In the genomic region with DNA sequence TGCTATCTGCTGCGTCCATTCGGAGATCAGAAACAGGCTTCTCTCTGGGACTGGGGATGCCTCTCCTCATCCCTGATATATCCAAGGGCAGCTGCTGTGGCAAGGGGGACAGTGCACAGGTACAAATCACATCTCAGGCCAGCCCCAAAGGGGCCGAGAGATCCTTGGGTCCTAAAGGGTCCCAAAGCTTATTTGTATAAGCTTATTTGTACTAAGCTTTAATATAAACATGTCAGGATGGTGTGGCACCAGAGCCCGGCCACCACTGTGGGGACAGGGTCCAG, we compare ENCODE assay signal across 11 cellular contexts. TPM values are rescaled to one million over a fixed set of nuclear protein-coding genes. Genes with fewer than 3 reads are reported as not detected.
A peak's percentile ranks its signal among the peaks of the same experiment; 100 is the strongest.
DNase-seq lines count a peak whose midpoint lies in the region; ATAC-seq and TF ChIP-seq lines count a peak whose summit lies in the region.
"Had no signal": no experiment of that assay in that cellular context is flagged by ENCODE, and none has a peak within 500 bp of the region (broad histone marks: within the 10 kb centered on the region; RNA-seq: fewer than 3 reads in every experiment).

No MANE protein-coding gene starts in this region.

- H3K27ac Mint-ChIP-seq in CD14-positive monocyte, result peak overlapping the region; percentile 97 to 99 (median 99)
- H3K27ac Mint-ChIP-seq in activated naive CD8-positive, alpha-beta T cell treated with anti-CD3 and anti-CD28 coated beads for 36 hours, result peak overlapping the region; percentile 98
- peak overlapping the region; percentile 84 to 99 (median 92) for H3K27ac Mint-ChIP-seq in naive thymus-derived CD4-positive, alpha-beta T cell

- peaks cover 0 to 9% (median 8%) of the 10 kb centered on the region in 3 donors for H3K27me3 Mint-ChIP-seq in CD14-positive monocyte (ENCODE audit: low read depth in 3 of 3)
- H3K27me3 Mint-ChIP-seq in activated naive CD8-positive, alpha-beta T cell treated with anti-CD3 and anti-CD28 coated beads for 36 hours, result no peaks in the 10 kb centered on the region
- no peaks in the 10 kb centered on the region for H3K27me3 Mint-ChIP-seq in naive thymus-derived CD4-positive, alpha-beta T cell

- no peak overlapping the region for H3K4me3 ChIP-seq in HL-60 (replicated peaks; ENCODE audit: insufficient read depth, low read length)
- peak overlapping the region; percentile 58 for H3K4me3 ChIP-seq in naive thymus-derived CD4-positive, alpha-beta T cell (ENCODE audit: low read length)

- POLR2A ChIA-PET in naive thymus-derived CD4-positive, alpha-beta T cell (lab: Charles Lee), result interaction anchor here (0.9 to 9.6 kb wide), 8 partner anchors 9 to 159 kb away, joined by 3 to 177 read pairs (median 8); partner anchors contain the start of genes MTCH1 and PIM1

- no peaks in the 10 kb centered on the region for H3K9me3 Mint-ChIP-seq in CD14-positive monocyte
- H3K9me3 Mint-ChIP-seq in activated naive CD8-positive, alpha-beta T cell treated with anti-CD3 and anti-CD28 coated beads for 36 hours, result no peaks in the 10 kb centered on the region
- peaks cover 0 to 5% (median 0%) of the 10 kb centered on the region in 11 donors for H3K9me3 Mint-ChIP-seq in naive thymus-derived CD4-positive, alpha-beta T cell

- H3K4me1 ChIP-seq in naive thymus-derived CD4-positive, alpha-beta T cell (ENCODE audit: control insufficient read depth in 2 of 2, insufficient read depth in 2 of 2, low read length in 2 of 2), result peaks cover 46 to 62% of the 10 kb centered on the region in 2 donors

- H3K4me3 Mint-ChIP-seq in CD14-positive monocyte, result peak overlapping the region; percentile 69 to 79
- H3K4me3 Mint-ChIP-seq in activated naive CD8-positive, alpha-beta T cell treated with anti-CD3 and anti-CD28 coated beads for 36 hours, result peak overlapping the region; percentile 80
- H3K4me3 Mint-ChIP-seq in naive thymus-derived CD4-positive, alpha-beta T cell, result peak overlapping the region; percentile 64 to 94 (median 82)

- H3K4me1 Mint-ChIP-seq in CD14-positive monocyte, result peaks cover 62% of the 10 kb centered on the region
- peaks cover 56% of the 10 kb centered on the region for H3K4me1 Mint-ChIP-seq in activated naive CD8-positive, alpha-beta T cell treated with anti-CD3 and anti-CD28 coated beads for 36 hours
- peaks cover 55 to 76% (median 63%) of the 10 kb centered on the region in 7 donors for H3K4me1 Mint-ChIP-seq in naive thymus-derived CD4-positive, alpha-beta T cell

- no peak for ATAC-seq in naive thymus-derived CD4-positive, alpha-beta T cell
- no peak for ATAC-seq in HG02884 (IDR thresholded peaks at IDR 0.05; ENCODE audit: unreplicated experiment)

- CTCF ChIA-PET in naive thymus-derived CD4-positive, alpha-beta T cell (lab: Charles Lee), result interaction anchor here (0.7 to 8.3 kb wide), 18 partner anchors 8 to 164 kb away, joined by 3 to 178 read pairs (median 4); partner anchors contain the start of gene PIM1

- H3K27ac ChIP-seq in HL-60 (replicated peaks), result peak overlapping the region; percentile 86
- peak overlapping the region; percentile 75 for H3K27ac ChIP-seq in naive thymus-derived CD4-positive, alpha-beta T cell (ENCODE audit: low read depth, low read length)

- no peak for TF ChIP-seq CTCF in CD14-positive monocyte (IDR thresholded peaks at IDR 0.05)
- TF ChIP-seq CTCF in HL-60 (IDR thresholded peaks at IDR 0.05; ENCODE audit: insufficient read depth, low read length), result no peak

- DNase-seq in CD14-positive monocyte (ENCODE audit: low spot score) (no peak), HL-60 (ENCODE audit: low read depth in 1 of 2, low spot score in 1 of 2) (no peak), DMS 273 (lab: John Stamatoyannopoulos, UW; ENCODE audit: unreplicated experiment) (no peak), NCI-H1092 treated with DMSO at 0.1 percent for 48 hours (lab: John Stamatoyannopoulos, UW) (no peak)
- DNase-seq in activated naive CD8-positive, alpha-beta T cell treated with anti-CD3 and anti-CD28 coated beads for 36 hours, result no peak
- no peak for DNase-seq in naive thymus-derived CD4-positive, alpha-beta T cell
- DNase-seq in activated CD4-positive, CD25-positive, alpha-beta regulatory T cell (lab: John Stamatoyannopoulos, UW), result no peak

- H3K36me3 Mint-ChIP-seq in CD14-positive monocyte, result peaks cover 2 to 9% of the 10 kb centered on the region in 2 donors
- peaks cover 3% of the 10 kb centered on the region for H3K36me3 Mint-ChIP-seq in activated naive CD8-positive, alpha-beta T cell treated with anti-CD3 and anti-CD28 coated beads for 36 hours
- peaks cover 0 to 20% (median 0%) of the 10 kb centered on the region in 5 donors for H3K36me3 Mint-ChIP-seq in naive thymus-derived CD4-positive, alpha-beta T cell

- H3K9me3 ChIP-seq in naive thymus-derived CD4-positive, alpha-beta T cell (ENCODE audit: control insufficient read depth in 2 of 3, low read length in 3 of 3), result no peaks in the 10 kb centered on the region

- H3K36me3 ChIP-seq in naive thymus-derived CD4-positive, alpha-beta T cell (ENCODE audit: control insufficient read depth in 2 of 3, insufficient read depth in 3 of 3, low read length in 3 of 3), result no peaks in the 10 kb centered on the region

- H3K27me3 ChIP-seq in HL-60 (ENCODE audit: insufficient read depth, poor library complexity, severe bottlenecking), result no peaks in the 10 kb centered on the region
- H3K27me3 ChIP-seq in naive thymus-derived CD4-positive, alpha-beta T cell (ENCODE audit: control insufficient read depth in 2 of 2, insufficient read depth in 2 of 2, low read length in 2 of 2), result no peaks in the 10 kb centered on the region

- intact Hi-C loops in CD14-positive monocyte (cut with micrococcal nuclease), result loop anchor here (1.0 to 10.0 kb wide), 5 partner anchors 48 to 164 kb away; partner anchors contain the start of gene PIM1 (in 1 of the 2)
- intact Hi-C loops in naive thymus-derived CD4-positive, alpha-beta T cell (cut with micrococcal nuclease), result loop anchor here (1.0 to 2.0 kb wide), 9 partner anchors 21 to 160 kb away; no protein-coding TSS in a partner anchor

RNA-seq across cellular contexts. Expression of gene FGD2, which starts 45.3 kb away (rescaled TPM):
- 10 to 100 TPM; 25.3 to 50.0 TPM for polyA plus RNA-seq in CD14-positive monocyte
- total RNA-seq in activated naive CD8-positive, alpha-beta T cell treated with anti-CD3 and anti-CD28 coated beads for 36 hours, result 1 to 10 TPM; 1.7 to 1.8 TPM
- 10 to 100 TPM in 1 of 5 experiments, 1 to 10 TPM in 4; 1.4 to 71.9 (median 3.5) TPM for total RNA-seq in naive thymus-derived CD4-positive, alpha-beta T cell
- under 1 TPM; 0.25 to 0.38 TPM for polyA plus RNA-seq in naive thymus-derived CD4-positive, alpha-beta T cell
- total RNA-seq: chondrocyte, fibroblast of lung, pulmonary artery endothelial cell had no signal
- polyA plus RNA-seq: fibroblast of lung had no signal
